Comparison of ENCODE assay signal across 18 cellular contexts in the genomic region with DNA sequence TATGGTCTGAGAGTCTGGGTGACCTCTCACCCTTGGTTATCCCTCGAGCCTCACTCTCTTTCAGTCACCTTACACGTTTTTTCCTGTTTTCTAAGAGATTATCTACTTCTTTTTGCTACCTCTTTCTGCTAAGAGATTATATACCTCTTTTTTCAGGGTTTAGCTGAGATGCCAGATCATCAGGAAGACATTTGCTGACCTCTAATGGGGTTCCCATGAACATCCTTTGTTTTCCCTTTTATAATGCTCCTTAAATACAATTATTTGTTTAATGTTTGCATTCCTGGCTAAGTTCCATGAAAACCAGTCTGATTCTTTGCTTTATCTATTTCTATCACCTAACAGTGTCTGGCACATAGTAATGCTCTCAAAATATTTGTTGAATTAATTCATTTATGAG. TPM values are rescaled to one million over a fixed set of nuclear protein-coding genes. Genes with fewer than 3 reads are reported as not detected.
DNase-seq lines count a peak whose midpoint lies in the region; FAIRE-seq and TF ChIP-seq lines count a peak whose summit lies in the region.
"Had no signal": no experiment of that assay in that cellular context is flagged by ENCODE, and none has a peak within 500 bp of the region (broad histone marks: within the 10 kb centered on the region; RNA-seq: fewer than 3 reads in every experiment).

No MANE protein-coding gene starts in this region.

- H2AFZ ChIP-seq in H1 (ENCODE audit: low read length) = no peak overlapping the region

- H3K4me2 ChIP-seq in H1 (ENCODE audit: insufficient read depth in 1 of 2, low read depth in 2 of 2, low read length in 2 of 2) = no peak overlapping the region

- no peak overlapping the region for H3K4me3 Mint-ChIP-seq in osteocyte (ENCODE audit: unreplicated experiment)
- H3K4me3 Mint-ChIP-seq: activated naive CD4-positive, alpha-beta T cell treated with anti-CD3 and anti-CD28 coated beads for 36 hours; T-helper 2 cell treated with Interferon-gamma antibody and Interleukin-4, amounts not matched to agents 5 μg/mL and 100 μg/mL, for 36 hours had no signal

- H3K4me1 ChIP-seq in H1 (replicated peaks in 1 of 4; ENCODE audit: control insufficient read depth in 3 of 4, insufficient read depth in 4 of 4, low read length in 3 of 4) = no peaks in the 10 kb centered on the region
- H3K4me1 ChIP-seq: body of pancreas had no signal

- H3K79me1 ChIP-seq in H1 (ENCODE audit: low read depth, low read length) = no peaks in the 10 kb centered on the region

- no peaks in the 10 kb centered on the region for H3K36me3 ChIP-seq in H1 (ENCODE audit: control insufficient read depth in 2 of 4, insufficient read depth in 4 of 4, low read length in 3 of 4)

- no peak; a peak in 1 of 4 replicates for TF ChIP-seq CTCF in H1 (IDR thresholded peaks at IDR 0.05; ENCODE audit: control extremely low read depth in 1 of 3, insufficient read depth in 1 of 3, low read depth in 1 of 3, low read length in 3 of 3)
- peak; percentile 39 for TF ChIP-seq CTCF in osteocyte (IDR thresholded peaks at IDR 0.05)

- H3K27ac Mint-ChIP-seq in osteocyte (ENCODE audit: unreplicated experiment) = no peak overlapping the region
- H3K27ac Mint-ChIP-seq: activated naive CD4-positive, alpha-beta T cell treated with anti-CD3 and anti-CD28 coated beads for 36 hours; T-helper 2 cell treated with Interferon-gamma antibody and Interleukin-4, amounts not matched to agents 5 μg/mL and 100 μg/mL, for 36 hours had no signal

- no peaks in the 10 kb centered on the region for H3K36me3 Mint-ChIP-seq in osteocyte (ENCODE audit: unreplicated experiment)

- H4K5ac ChIP-seq in H1 (ENCODE audit: insufficient read length, low read depth, low read length) = no peak overlapping the region

- POLR2A ChIA-PET in H1 (lab: Charles Lee; ENCODE audit: partially characterized antibody) = interaction anchor here (0.6 kb wide), 1 partner anchor 330 kb away, joined by 4 read pairs; no protein-coding TSS in a partner anchor

- no peaks in the 10 kb centered on the region for H3K9me3 ChIP-seq in H1 (ENCODE audit: insufficient read depth in 2 of 2, low read depth in 1 of 2, low read length in 1 of 2)
- H3K9me3 ChIP-seq: body of pancreas had no signal

- no peak overlapping the region for H3K9ac ChIP-seq in H1 (replicated peaks in 1 of 4; ENCODE audit: extremely low read depth in 1 of 4, low read depth in 3 of 4, low read length in 3 of 4)

- H4K20me1 ChIP-seq in H1 (replicated peaks in 1 of 2; ENCODE audit: control insufficient read depth in 1 of 2, insufficient read depth in 2 of 2, low read length in 2 of 2) = peaks cover 0 to 1% of the 10 kb centered on the region in 2 experiments

- no peak overlapping the region for H2BK15ac ChIP-seq in H1 (ENCODE audit: low read length)

- TF ChIP-seq EP300 in H1 (IDR thresholded peaks at IDR 0.05; ENCODE audit: borderline replicate concordance in 1 of 2, low read depth in 2 of 2, low read length in 2 of 2) = no peak

- H3K14ac ChIP-seq in H1 (ENCODE audit: insufficient read length) = no peak overlapping the region

- no peak overlapping the region for H2BK12ac ChIP-seq in H1 (ENCODE audit: low read depth, low read length)

- H3K4me3 ChIP-seq in H1 (ENCODE audit: extremely low read depth in 1 of 4, insufficient read depth in 2 of 4, low read depth in 3 of 4, low read length in 4 of 4) = no peak overlapping the region
- H3K4me3 ChIP-seq: body of pancreas, dorsolateral prefrontal cortex had no signal

- CTCF ChIA-PET in H1 (lab: Charles Lee; ENCODE audit: partially characterized antibody) = interaction anchor here (1.0 kb wide), 1 partner anchor 10 kb away, joined by 3 read pairs; no protein-coding TSS in a partner anchor

- no peak for FAIRE-seq in H1 (lab: Jason Lieb, UNC)
- no peak for FAIRE-seq in GM12892 (lab: Jason Lieb, UNC)

- no peak overlapping the region for H2BK20ac ChIP-seq in H1 (ENCODE audit: low read length)

- no peak overlapping the region for H3K27ac ChIP-seq in H1 (ENCODE audit: low read depth, low read length)
- H3K27ac ChIP-seq: body of pancreas, dorsolateral prefrontal cortex had no signal

- H2BK5ac ChIP-seq in H1 (ENCODE audit: low read depth, low read length) = no peak overlapping the region

- no peaks in the 10 kb centered on the region for H3K27me3 Mint-ChIP-seq in osteocyte (ENCODE audit: unreplicated experiment)

- H3K23me2 ChIP-seq in H1 (ENCODE audit: low read depth, low read length) = peaks cover 2% of the 10 kb centered on the region; the same call in 1 of the 2 replicates

- intact Hi-C loops in head of caudate nucleus (cut with DNase I) = no loop called here

- no peak overlapping the region for H3K18ac ChIP-seq in H1 (ENCODE audit: extremely low read depth, low read length)

- no peak overlapping the region for H2AK5ac ChIP-seq in H1 (ENCODE audit: low read depth, low read length)

- no peak overlapping the region for H3K23ac ChIP-seq in H1 (ENCODE audit: insufficient read length)

- H4K8ac ChIP-seq in H1 (ENCODE audit: extremely low read depth, insufficient read depth, low read length) = no peak overlapping the region

- H3K9me3 Mint-ChIP-seq in osteocyte (ENCODE audit: unreplicated experiment) = no peaks in the 10 kb centered on the region
- H3K9me3 Mint-ChIP-seq: activated naive CD4-positive, alpha-beta T cell treated with anti-CD3 and anti-CD28 coated beads for 36 hours; T-helper 2 cell treated with Interferon-gamma antibody and Interleukin-4, amounts not matched to agents 5 μg/mL and 100 μg/mL, for 36 hours had no signal

- no peak overlapping the region for H3K56ac ChIP-seq in H1 (replicated peaks; ENCODE audit: insufficient read length, low read depth, low read length)

- DNase-seq in EL (peak; percentile 17), NCI-H146 treated with DMSO at 0.1 percent for 48 hours (lab: John Stamatoyannopoulos, UW; ENCODE audit: unreplicated experiment) (peak; percentile 48), H1 (ENCODE audit: low read depth in 1 of 2, low spot score in 2 of 2) (no peak), osteocyte (ENCODE audit: extremely low spot score, unreplicated experiment) (no peak), head of caudate nucleus (no peak), NCI-H1694 (lab: John Stamatoyannopoulos, UW) (no peak), GM12892 (ENCODE audit: insufficient read length) (no peak)
- DNase-seq: activated CD8-positive, alpha-beta memory T cell treated with anti-CD3 and anti-CD28 coated beads, Interleukin-2, amount 50 U/mL, for 4 hours; activated naive CD4-positive, alpha-beta T cell treated with anti-CD3 and anti-CD28 coated beads for 36 hours; body of pancreas; C1 segment of cervical spinal cord; DMS53; dorsolateral prefrontal cortex; NCI-H1092; NCI-H2171; SHP77; stimulated activated CD4-positive, alpha-beta T cell treated with anti-CD3 and anti-CD28 coated beads, Interleukin-4, amount 100 ng/mL, for 1 hour had no signal

- TF ChIP-seq RAD21 in H1 (IDR thresholded peaks at IDR 0.05 in 1 of 2, conservative IDR thresholded peaks at IDR 0.05 in 1 of 2; ENCODE audit: low read depth in 2 of 2, low read length in 2 of 2) = peak; percentile 26 to 36

- no peaks in the 10 kb centered on the region for H3K79me2 ChIP-seq in H1 (ENCODE audit: control insufficient read depth in 1 of 2, insufficient read depth in 2 of 2, low read length in 2 of 2)

- no peak overlapping the region for H4K91ac ChIP-seq in H1 (replicated peaks; ENCODE audit: insufficient read length, low read length)

- TF ChIP-seq POLR2A in H1 (IDR thresholded peaks at IDR 0.05; ENCODE audit: control extremely low read depth in 1 of 2, low read depth in 2 of 2, low read length in 2 of 2) = no peak
- TF ChIP-seq POLR2A in GM12892 (IDR thresholded peaks at IDR 0.05; ENCODE audit: low read depth, low read length) = no peak

- H2BK120ac ChIP-seq in H1 (replicated peaks; ENCODE audit: low read depth, low read length) = no peak overlapping the region

- no peak overlapping the region for H3K4ac ChIP-seq in H1 (replicated peaks; ENCODE audit: insufficient read length, low read depth, low read length)

- WGBS in H1 (ENCODE audit: extremely low coverage in 1 of 2, insufficient coverage in 1 of 2, insufficient read length in 1 of 2, insufficient replicate concordance in 2 of 2, low coverage in 1 of 2, low lambda C conversion rate in 2 of 2, missing lambda C conversion rate in 1 of 2), 2 experiments = 95% methylated on average over 1 of the region's 2 CpGs; no CpG with 5 or more reads in 1 of the 2 experiments

- no peaks in the 10 kb centered on the region for H3K27me3 ChIP-seq in H1 (replicated peaks in 1 of 4; ENCODE audit: control insufficient read depth in 3 of 4, extremely low read depth in 1 of 4, insufficient read depth in 3 of 4, low read length in 3 of 4)
- H3K27me3 ChIP-seq: body of pancreas, dorsolateral prefrontal cortex had no signal

- H3K4me1 Mint-ChIP-seq in osteocyte (ENCODE audit: unreplicated experiment) = no peaks in the 10 kb centered on the region

TF ChIP-seq in H1, 55 proteins besides CTCF, POLR2A, EP300 and RAD21:
- TF ChIP-seq POLR2AphosphoS5 (IDR thresholded peaks at IDR 0.05; ENCODE audit: low read depth, low read length) (no peak), YY1 (IDR thresholded peaks at IDR 0.05; ENCODE audit: low read depth, low read length) (no peak), MAFK (IDR thresholded peaks at IDR 0.05; ENCODE audit: low read depth, low read length) (no peak), CHD1 (IDR thresholded peaks at IDR 0.05; ENCODE audit: low read depth, low read length) (no peak), TAF1 (IDR thresholded peaks at IDR 0.05; ENCODE audit: low read depth, low read length) (no peak), TBP (IDR thresholded peaks at IDR 0.05; ENCODE audit: low read depth, low read length) (no peak), KDM4A (IDR thresholded peaks at IDR 0.05; ENCODE audit: low read depth, low read length, severe bottlenecking) (no peak), SIN3A (conservative IDR thresholded peaks at IDR 0.05 in 1 of 2, IDR thresholded peaks at IDR 0.05 in 1 of 2; ENCODE audit: low read depth in 1 of 2, low read length in 2 of 2) (no peak), NRF1 (IDR thresholded peaks at IDR 0.05; ENCODE audit: low read depth, low read length) (no peak)
- TF ChIP-seq, protein P1, sequence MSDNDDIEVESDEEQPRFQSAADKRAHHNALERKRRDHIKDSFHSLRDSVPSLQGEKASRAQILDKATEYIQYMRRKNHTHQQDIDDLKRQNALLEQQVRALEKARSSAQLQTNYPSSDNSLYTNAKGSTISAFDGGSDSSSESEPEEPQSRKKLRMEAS (IDR thresholded peaks at IDR 0.05) = no peak

RNA-seq across cellular contexts. Expression of a gene that starts 39.6 kb away (rescaled TPM):
- total RNA-seq in H1 (2021; fragmentation: NEBNext Ultra II Directional; extraction: Animal tissue kit (Norgen Biotek cat#: 25700)) = not detected in 2 replicates
- 0.08 TPM in 2 replicates for polyA plus RNA-seq in H1 (2011; rRNA removed)
- 0.05 TPM for polyA plus RNA-seq in H1 (2011; cell fraction: cytosol; rRNA removed)
- 0.10 TPM for polyA plus RNA-seq in H1 (2011; cell fraction: nucleus; rRNA removed)
- polyA plus RNA-seq in H1 (2012, experiment 1 of 2) = 0.08 to 0.12 TPM in 2 of 4 replicates, not detected in the others
- polyA plus RNA-seq in H1 (2012, experiment 2 of 2) = not detected
- not detected for polyA plus RNA-seq in H1 (2013, experiment 1 of 2)
- not detected for polyA plus RNA-seq in H1 (2013, experiment 2 of 2)
- polyA minus RNA-seq in H1 (2011; rRNA and poly(A)+ RNA removed) = 0.39 TPM in 1 of 2 replicates, not detected in the other
- not detected for polyA minus RNA-seq in H1 (2011; cell fraction: cytosol; rRNA and poly(A)+ RNA removed)
- polyA minus RNA-seq in H1 (2011; cell fraction: nucleus; rRNA and poly(A)+ RNA removed) = 0.80 TPM
- 0.55 and 1.0 TPM in 2 replicates for total RNA-seq in osteocyte
- 5.4 TPM for polyA plus RNA-seq in GM12892 (2012; ENCODE audit: missing spikeins)

Comparison
In these comparisons a context has a peak if more than half of its experiments do, and no peak if none do; other contexts are left out.
1. DNase-seq: peak in EL (single experiment) and NCI-H146 treated with DMSO at 0.1 percent for 48 hours (single experiment); none in H1 (0 of 2), osteocyte (single experiment), head of caudate nucleus (0 of 42), NCI-H1694 (single experiment) and GM12892 (single experiment).